In genomic region chr20:17794400-17794799, GRCh38 we compare ENCODE assay signal across 2 cellular contexts.
TF ChIP-seq lines count a peak whose summit lies in the region.

No MANE protein-coding gene starts in this region.

TF ChIP-seq in endothelial cell of umbilical vein, 7 proteins besides CTCF, POLR2A, EP300 and RAD21:
- TF ChIP-seq MAX (IDR thresholded peaks at IDR 0.05; ENCODE audit: insufficient read depth, insufficient read length) (no peak), GATA2 (IDR thresholded peaks at IDR 0.05; ENCODE audit: insufficient read depth, insufficient read length, low read depth, low read length) (no peak), JUN (IDR thresholded peaks at IDR 0.05; ENCODE audit: borderline replicate concordance, insufficient read depth, insufficient read length, low read depth) (no peak), FOS (IDR thresholded peaks at IDR 0.05; ENCODE audit: borderline replicate concordance, insufficient read depth, low read length) (no peak), EZH2 (IDR thresholded peaks at IDR 0.05; ENCODE audit: borderline replicate concordance, low read depth, low read length, severe bottlenecking) (no peak)

TF ChIP-seq in SK-N-SH, 30 proteins besides CTCF, POLR2A, EP300 and RAD21:
- TF ChIP-seq MXI1 (IDR thresholded peaks at IDR 0.05; ENCODE audit: low read depth, low read length) (no peak), POLR2AphosphoS5 (IDR thresholded peaks at IDR 0.05; ENCODE audit: low read depth, low read length) (no peak), USF2 (IDR thresholded peaks at IDR 0.05; ENCODE audit: borderline replicate concordance, low read depth, low read length) (no peak), MAX (IDR thresholded peaks at IDR 0.05; ENCODE audit: low read depth) (no peak), EZH2phosphoT487 (IDR thresholded peaks at IDR 0.05; ENCODE audit: borderline replicate concordance, low read depth) (no peak), CHD2 (IDR thresholded peaks at IDR 0.05; ENCODE audit: low read length, partially characterized antibody) (no peak), RCOR1 (IDR thresholded peaks at IDR 0.05; ENCODE audit: low read length) (no peak), TEAD4 (IDR thresholded peaks at IDR 0.05; ENCODE audit: borderline replicate concordance, insufficient read depth) (no peak), YY1 (IDR thresholded peaks at IDR 0.05; ENCODE audit: low read depth) (no peak), GATA2 (CRISPR knock-in tag; IDR thresholded peaks at IDR 0.05) (no peak)
